In the genomic region with DNA sequence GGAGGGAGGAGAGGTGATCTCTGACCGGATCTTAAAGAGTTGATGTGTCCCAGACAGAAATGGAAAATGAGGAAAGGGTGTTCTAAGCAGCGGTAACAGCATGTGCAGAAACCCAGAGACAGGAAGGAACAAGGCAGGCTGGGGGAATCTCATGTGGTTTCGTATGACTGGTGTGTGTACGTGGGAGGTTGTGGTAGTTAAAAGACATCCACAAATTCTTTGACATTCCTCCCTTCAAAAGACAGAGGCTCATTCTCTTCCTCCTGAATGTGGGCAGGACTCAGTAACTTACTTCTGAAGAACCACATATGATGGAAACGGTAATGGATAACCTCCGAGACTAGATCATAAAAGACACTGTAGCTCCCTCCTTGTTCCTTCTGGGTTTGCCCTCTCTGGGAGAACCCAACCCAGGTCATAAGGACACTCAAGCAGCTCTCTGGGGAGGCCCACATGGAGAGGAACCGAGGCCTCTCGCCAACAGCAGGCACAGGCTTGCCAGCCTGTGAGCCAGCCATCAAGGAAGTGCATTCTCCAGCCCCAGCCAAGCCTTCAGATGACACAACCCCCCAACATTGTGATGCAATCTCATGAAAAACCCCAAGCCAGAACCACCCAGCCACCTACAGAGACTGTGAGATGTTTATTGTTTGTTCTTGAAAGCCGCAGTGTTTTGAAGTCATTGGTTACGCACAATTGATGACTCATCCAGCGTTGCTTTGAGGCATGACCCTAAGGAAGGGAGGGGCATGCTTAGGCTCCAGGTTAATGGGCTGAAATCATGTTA, we compare ENCODE assay signal across 9 cellular contexts.
DNase-seq lines count a peak whose midpoint lies in the region; ATAC-seq and TF ChIP-seq lines count a peak whose summit lies in the region.
"Had no signal": no experiment of that assay in that cellular context is flagged by ENCODE, and none has a peak within 500 bp of the region (broad histone marks: within the 10 kb centered on the region; RNA-seq: fewer than 3 reads in every experiment).

No MANE protein-coding gene starts in this region.

- peaks cover 3% of the 10 kb centered on the region for H3K9me3 Mint-ChIP-seq in endodermal cell
- H3K9me3 Mint-ChIP-seq in neural progenitor cell = no peaks in the 10 kb centered on the region

- intact Hi-C loops in psoas muscle (cut with DNase I) = loop anchor here (5.0 kb wide), 2 partner anchors 32 to 143 kb away; no protein-coding TSS in a partner anchor

- H3K4me3 ChIP-seq in endodermal cell (ENCODE audit: low read length) = no peak overlapping the region
- no peak overlapping the region for H3K4me3 ChIP-seq in neural progenitor cell
- no peak overlapping the region for H3K4me3 ChIP-seq in psoas muscle

- H2AFZ ChIP-seq in neural progenitor cell (replicated peaks) = no peak overlapping the region

- H3K27me3 Mint-ChIP-seq in endodermal cell (ENCODE audit: insufficient read depth) = peaks cover 10% of the 10 kb centered on the region
- peaks cover 38% of the 10 kb centered on the region for H3K27me3 Mint-ChIP-seq in neural progenitor cell (ENCODE audit: insufficient read depth, low read depth)

- H3K9me3 ChIP-seq in endodermal cell (ENCODE audit: control insufficient read depth, low read length) = no peaks in the 10 kb centered on the region
- no peaks in the 10 kb centered on the region for H3K9me3 ChIP-seq in neural progenitor cell (ENCODE audit: low read depth)
- H3K9me3 ChIP-seq in psoas muscle = no peaks in the 10 kb centered on the region

- no peak overlapping the region for H3K27ac Mint-ChIP-seq in endodermal cell
- H3K27ac Mint-ChIP-seq in neural progenitor cell = no peak overlapping the region

- no peaks in the 10 kb centered on the region for H3F3A ChIP-seq in neural progenitor cell (ENCODE audit: low read depth)

- no peak overlapping the region for H3K4me2 ChIP-seq in neural progenitor cell

- DNase-seq in CD1c-positive myeloid dendritic cell (ENCODE audit: extremely low spot score) = peak; percentile 48
- peak; percentile 41 for DNase-seq in HCEC 1CT
- peak; percentile 53 for DNase-seq in SK-MEL-5 (ENCODE audit: low read depth, low spot score)
- peak; percentile 41 for DNase-seq in endodermal cell
- no peak for DNase-seq in neural progenitor cell (ENCODE audit: low spot score)
- DNase-seq in psoas muscle = no peak
- no peak for DNase-seq in glomerular visceral epithelial cell (ENCODE audit: extremely low spot score)
- DNase-seq: DND-41 had no signal

- H3K4me1 ChIP-seq in endodermal cell (ENCODE audit: control insufficient read depth, insufficient read depth, low read length) (peaks cover 4% of the 10 kb centered on the region), neural progenitor cell (peaks cover 8% of the 10 kb centered on the region), psoas muscle (peaks cover 11% of the 10 kb centered on the region)

- H4K20me1 ChIP-seq in neural progenitor cell (ENCODE audit: low read depth) = peaks cover 6% of the 10 kb centered on the region

- in situ Hi-C loops in SK-MEL-5 (cut with HindIII; ENCODE audit: low pct_unique_long_range_greater_than_20kb, low sequenced_read_pairs) = no loop called here

- H3K9ac ChIP-seq in endodermal cell (ENCODE audit: extremely low read depth, low read length, poor library complexity, severe bottlenecking) (no peak overlapping the region), neural progenitor cell (no peak overlapping the region)

- H3K4me1 Mint-ChIP-seq in endodermal cell (peaks cover 20% of the 10 kb centered on the region), neural progenitor cell (peaks cover 27% of the 10 kb centered on the region)

- 89 to 92% methylated on average over 9 to 10 of the region's 11 CpGs for WGBS in endodermal cell (ENCODE audit: insufficient coverage in 1 of 2, insufficient read length in 1 of 2), 2 experiments
- WGBS in psoas muscle, 3 donors = 77 to 85% (median 80%) methylated on average over 11 of the region's 11 CpGs

- no peak for ATAC-seq in psoas muscle
- no peak for ATAC-seq in HG02623 (IDR thresholded peaks at IDR 0.05; ENCODE audit: unreplicated experiment)

- TF ChIP-seq CTCF in endodermal cell (conservative IDR thresholded peaks at IDR 0.05) (no peak), neural progenitor cell (IDR thresholded peaks at IDR 0.05) (no peak), psoas muscle (IDR thresholded peaks at IDR 0.05) (no peak)

- H3K27ac ChIP-seq in endodermal cell (ENCODE audit: low read depth, low read length) = no peak overlapping the region
- H3K27ac ChIP-seq in neural progenitor cell = no peak overlapping the region
- H3K27ac ChIP-seq in psoas muscle = no peak overlapping the region

- H3K79me2 ChIP-seq in neural progenitor cell (ENCODE audit: low read depth) = no peaks in the 10 kb centered on the region

- H3K4me3 Mint-ChIP-seq in endodermal cell (no peak overlapping the region), neural progenitor cell (no peak overlapping the region)

- H3K36me3 ChIP-seq in endodermal cell (ENCODE audit: control insufficient read depth, insufficient read depth, low read length) (no peaks in the 10 kb centered on the region), neural progenitor cell (no peaks in the 10 kb centered on the region), psoas muscle (ENCODE audit: insufficient read depth in 1 of 2, low read depth in 1 of 2) (no peaks in the 10 kb centered on the region)

- H3K36me3 Mint-ChIP-seq in endodermal cell (ENCODE audit: low read depth) (no peaks in the 10 kb centered on the region), neural progenitor cell (no peaks in the 10 kb centered on the region)

- peaks cover 12% of the 10 kb centered on the region for H3K27me3 ChIP-seq in endodermal cell (ENCODE audit: control insufficient read depth, insufficient read depth, low read length, poor library complexity, severe bottlenecking)
- peaks cover 19% of the 10 kb centered on the region for H3K27me3 ChIP-seq in neural progenitor cell
- peaks cover 0 to 3% (median 0%) of the 10 kb centered on the region in 3 donors for H3K27me3 ChIP-seq in psoas muscle (ENCODE audit: insufficient read depth in 3 of 3, low read length in 2 of 3)

Comparison
In these comparisons a context has a peak if more than half of its experiments do, and no peak if none do; other contexts are left out.
1. DNase-seq: peak in CD1c-positive myeloid dendritic cell (single experiment), HCEC 1CT (single experiment), SK-MEL-5 (single experiment) and endodermal cell (single experiment); none in neural progenitor cell (single experiment), psoas muscle (0 of 2) and glomerular visceral epithelial cell (single experiment).